In genomic region chr2:170180031-170180566, GRCh38 we compare ENCODE assay signal across 11 cellular contexts. TPM values are rescaled to one million over a fixed set of nuclear protein-coding genes. Genes with fewer than 3 reads are reported as not detected.
DNase-seq lines count a peak whose midpoint lies in the region; ATAC-seq and TF ChIP-seq lines count a peak whose summit lies in the region.
"Had no signal": no experiment of that assay in that cellular context is flagged by ENCODE, and none has a peak within 500 bp of the region (broad histone marks: within the 10 kb centered on the region; RNA-seq: fewer than 3 reads in every experiment).

No MANE protein-coding gene starts in this region.

- DNase-seq in MV-4-11 (lab: John Stamatoyannopoulos, UW) (no peak), retina (no peak), GM10266 (ENCODE audit: extremely low spot score) (no peak), NCI-H2196 treated with DMSO at 0.1 percent for 48 hours (lab: John Stamatoyannopoulos, UW; ENCODE audit: unreplicated experiment) (no peak)
- DNase-seq: activated naive CD4-positive, alpha-beta T cell treated with Interleukin-2 at 50 U/mL for 16 hours; SW 1271 had no signal

- 87 to 96% methylated on average over 3 of the region's 3 CpGs for WGBS in mesodermal cell (ENCODE audit: insufficient coverage in 2 of 2), 2 experiments

- H3K4me2 ChIP-seq in KMS-11 = peak overlapping the region; percentile 89

- H3K79me2 ChIP-seq in KMS-11 (ENCODE audit: insufficient read depth, low read depth) = no peaks in the 10 kb centered on the region

- H4K20me1 ChIP-seq in KMS-11 (ENCODE audit: insufficient read depth) = no peaks in the 10 kb centered on the region

- H3K27me3 ChIP-seq in KMS-11 (ENCODE audit: insufficient read depth, low read depth) = no peaks in the 10 kb centered on the region
- H3K27me3 ChIP-seq: esophagus muscularis mucosa had no signal

- peak overlapping the region; percentile 73; the same call in 1 of the 2 replicates for H2AFZ ChIP-seq in KMS-11 (ENCODE audit: low read depth)

- TF ChIP-seq CTCF in KMS-11 (conservative IDR thresholded peaks at IDR 0.05; ENCODE audit: low read depth, low read length) (no peak), GM10266 (IDR thresholded peaks at IDR 0.05; ENCODE audit: control insufficient read depth, insufficient read depth, low read depth, missing control alignments) (no peak)

- H3K27ac ChIP-seq in KMS-11 = peak overlapping the region; percentile 76
- peak overlapping the region; percentile 31 for H3K27ac ChIP-seq in mesodermal cell (ENCODE audit: low read depth, low read length, severe bottlenecking)
- H3K27ac ChIP-seq: esophagus muscularis mucosa had no signal

- H3K36me3 ChIP-seq in KMS-11 (ENCODE audit: insufficient read depth) = no peaks in the 10 kb centered on the region
- no peaks in the 10 kb centered on the region for H3K36me3 ChIP-seq in mesodermal cell (ENCODE audit: control insufficient read depth, insufficient read depth, low read length)
- H3K36me3 ChIP-seq: esophagus muscularis mucosa had no signal

- peaks cover 63% of the 10 kb centered on the region for H3K4me1 ChIP-seq in KMS-11 (ENCODE audit: low read depth, poor library complexity, severe bottlenecking)
- peaks cover 6% of the 10 kb centered on the region for H3K4me1 ChIP-seq in mesodermal cell (ENCODE audit: control insufficient read depth, insufficient read depth, low read length, poor library complexity, severe bottlenecking)
- H3K4me1 ChIP-seq: esophagus muscularis mucosa had no signal

- ATAC-seq in GM19023 (IDR thresholded peaks at IDR 0.05; ENCODE audit: unreplicated experiment) (peak; percentile 65), HG02642 (IDR thresholded peaks at IDR 0.05; ENCODE audit: poor library complexity, unreplicated experiment) (peak; percentile 77)

- H3K4me3 ChIP-seq in KMS-11 (IDR thresholded peaks at IDR 0.05; ENCODE audit: insufficient read depth, low read depth, low read length) = no peak overlapping the region
- H3K4me3 ChIP-seq in mesodermal cell (ENCODE audit: extremely low read depth, insufficient read depth, low read length, poor library complexity, severe bottlenecking) = no peak overlapping the region
- H3K4me3 ChIP-seq: esophagus muscularis mucosa had no signal

- H3K9ac ChIP-seq in KMS-11 = peak overlapping the region; percentile 44; the same call in 1 of the 2 replicates

- H3K9me3 ChIP-seq in mesodermal cell (ENCODE audit: control insufficient read depth, low read length) = peaks cover 10% of the 10 kb centered on the region

RNA-seq across cellular contexts. Expression of gene MYO3B, which starts 2.2 kb away (rescaled TPM):
- polyA plus RNA-seq in mesodermal cell (2013, experiment 1 of 2) = 0.92 TPM
- polyA plus RNA-seq in mesodermal cell (2013, experiment 2 of 2) = 0.66 TPM
